In the genomic region with DNA sequence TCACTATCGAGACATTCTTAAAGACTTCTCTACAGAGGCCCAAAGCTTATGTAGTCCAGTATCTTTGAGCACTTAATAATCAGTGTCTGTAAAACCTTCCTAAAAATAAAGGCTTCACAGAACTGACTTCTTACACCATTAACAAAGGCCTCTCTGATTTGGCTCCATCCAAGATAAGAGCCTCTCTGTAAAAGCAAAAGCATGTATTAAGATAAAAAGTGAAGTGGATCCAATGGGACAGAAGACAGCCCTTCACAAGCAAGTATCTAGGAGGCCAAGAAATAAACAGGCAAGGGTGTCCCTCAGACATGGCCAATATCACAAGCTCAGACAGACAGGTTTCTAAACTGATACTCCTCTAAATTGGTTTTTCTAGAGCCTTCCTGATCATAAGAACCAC, we compare ENCODE assay signal across 1 cellular context.
TF ChIP-seq lines count a peak whose summit lies in the region.

No MANE protein-coding gene starts in this region.

TF ChIP-seq in GM23338, 12 proteins besides CTCF, POLR2A, EP300 and RAD21:
- TF ChIP-seq EZH2phosphoT487 (IDR thresholded peaks at IDR 0.05; ENCODE audit: unreplicated experiment) (no peak), JUNB (IDR thresholded peaks at IDR 0.05; ENCODE audit: unreplicated experiment) (no peak), EZH2 (IDR thresholded peaks at IDR 0.05; ENCODE audit: low read depth, unreplicated experiment) (no peak), ZNF114 (CRISPR knock-in tag; IDR thresholded peaks at IDR 0.05) (no peak)
